ENCODE assay signal across 11 cellular contexts in the genomic region with DNA sequence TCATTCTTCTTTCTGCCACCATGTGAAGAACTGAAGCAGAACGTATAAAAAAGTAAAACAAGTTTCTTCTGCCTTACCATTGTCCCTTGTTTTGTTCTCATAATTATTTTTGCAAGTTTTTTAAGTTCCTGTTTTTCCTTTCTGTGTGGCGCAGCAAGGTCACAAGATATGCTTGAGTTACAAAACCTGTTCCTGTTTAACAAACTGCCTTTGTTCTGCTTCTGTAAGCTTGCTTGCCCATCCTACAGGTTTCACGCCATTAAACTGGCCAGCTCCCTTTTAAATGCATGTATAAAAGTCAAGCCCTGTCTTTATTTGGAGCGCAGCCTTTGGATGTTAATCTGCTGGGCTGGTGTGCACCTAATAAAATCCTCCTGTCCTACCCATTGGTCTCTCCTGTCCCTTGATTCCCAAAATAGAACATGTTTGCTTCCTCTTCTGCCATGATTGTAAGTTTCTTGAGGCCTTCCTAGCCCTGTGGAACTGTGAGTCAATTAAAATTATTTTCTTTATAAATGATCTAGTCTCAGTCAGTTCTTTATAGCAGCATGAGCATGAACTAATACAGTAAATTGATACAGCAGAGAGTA.
"Had no signal": no experiment of that assay in that cellular context is flagged by ENCODE, and none has a peak within 500 bp of the region (broad histone marks: within the 10 kb centered on the region; RNA-seq: fewer than 3 reads in every experiment).

No MANE protein-coding gene starts in this region.

- H3K27me3 ChIP-seq: cardiac muscle cell, esophagus muscularis mucosa, transverse colon had no signal

- H3K27ac ChIP-seq: cardiac muscle cell, esophagus muscularis mucosa, lower lobe of right lung, transverse colon had no signal

- H3K4me1 ChIP-seq: esophagus muscularis mucosa, lower lobe of right lung, transverse colon had no signal

- H3K4me3 ChIP-seq: cardiac muscle cell, esophagus muscularis mucosa, lower lobe of right lung, smooth muscle cell, transverse colon had no signal

- H3K27ac Mint-ChIP-seq: activated CD4-positive, alpha-beta memory T cell treated with anti-CD3 and anti-CD28 coated beads, Interleukin-2, amount 10 ng/mL, durations not matched to agents 7 days and 5 days; activated naive CD4-positive, alpha-beta T cell treated with anti-CD3 and anti-CD28 coated beads, Interleukin-2, amount 10 ng/mL, durations not matched to agents 7 days and 5 days had no signal

- H3K9me3 ChIP-seq: lower lobe of right lung had no signal

- H3K4me3 Mint-ChIP-seq: activated CD4-positive, alpha-beta memory T cell treated with anti-CD3 and anti-CD28 coated beads, Interleukin-2, amount 10 ng/mL, durations not matched to agents 7 days and 5 days; activated naive CD4-positive, alpha-beta T cell treated with anti-CD3 and anti-CD28 coated beads, Interleukin-2, amount 10 ng/mL, durations not matched to agents 7 days and 5 days had no signal

- H3K9me3 Mint-ChIP-seq: activated naive CD4-positive, alpha-beta T cell treated with anti-CD3 and anti-CD28 coated beads, Interleukin-2, amount 10 ng/mL, durations not matched to agents 7 days and 5 days had no signal

- H3K36me3 Mint-ChIP-seq: activated naive CD4-positive, alpha-beta T cell treated with anti-CD3 and anti-CD28 coated beads, Interleukin-2, amount 10 ng/mL, durations not matched to agents 7 days and 5 days had no signal

- DNase-seq: activated CD4-positive, alpha-beta memory T cell treated with anti-CD3 and anti-CD28 coated beads, Interleukin-2, amount 10 ng/mL, durations not matched to agents 7 days and 5 days; activated CD8-positive, alpha-beta memory T cell treated with anti-CD3 and anti-CD28 coated beads, Interleukin-2, amount 50 U/mL, for 4 hours; activated naive CD4-positive, alpha-beta T cell treated with anti-CD3 and anti-CD28 coated beads, Interleukin-2, amount 10 ng/mL, durations not matched to agents 7 days and 5 days; left cardiac atrium; lower lobe of right lung; midbrain; right cardiac atrium; transverse colon had no signal

- ATAC-seq: left cardiac atrium, lower lobe of right lung, right cardiac atrium had no signal

- H3K36me3 ChIP-seq: cardiac muscle cell, esophagus muscularis mucosa, lower lobe of right lung, transverse colon had no signal

- H3K4me1 Mint-ChIP-seq: activated CD4-positive, alpha-beta memory T cell treated with anti-CD3 and anti-CD28 coated beads, Interleukin-2, amount 10 ng/mL, durations not matched to agents 7 days and 5 days; activated naive CD4-positive, alpha-beta T cell treated with anti-CD3 and anti-CD28 coated beads, Interleukin-2, amount 10 ng/mL, durations not matched to agents 7 days and 5 days had no signal

- H3K27me3 Mint-ChIP-seq: activated CD4-positive, alpha-beta memory T cell treated with anti-CD3 and anti-CD28 coated beads, Interleukin-2, amount 10 ng/mL, durations not matched to agents 7 days and 5 days; activated naive CD4-positive, alpha-beta T cell treated with anti-CD3 and anti-CD28 coated beads, Interleukin-2, amount 10 ng/mL, durations not matched to agents 7 days and 5 days had no signal
